ENCODE assay signal across 11 cellular contexts in the genomic region with DNA sequence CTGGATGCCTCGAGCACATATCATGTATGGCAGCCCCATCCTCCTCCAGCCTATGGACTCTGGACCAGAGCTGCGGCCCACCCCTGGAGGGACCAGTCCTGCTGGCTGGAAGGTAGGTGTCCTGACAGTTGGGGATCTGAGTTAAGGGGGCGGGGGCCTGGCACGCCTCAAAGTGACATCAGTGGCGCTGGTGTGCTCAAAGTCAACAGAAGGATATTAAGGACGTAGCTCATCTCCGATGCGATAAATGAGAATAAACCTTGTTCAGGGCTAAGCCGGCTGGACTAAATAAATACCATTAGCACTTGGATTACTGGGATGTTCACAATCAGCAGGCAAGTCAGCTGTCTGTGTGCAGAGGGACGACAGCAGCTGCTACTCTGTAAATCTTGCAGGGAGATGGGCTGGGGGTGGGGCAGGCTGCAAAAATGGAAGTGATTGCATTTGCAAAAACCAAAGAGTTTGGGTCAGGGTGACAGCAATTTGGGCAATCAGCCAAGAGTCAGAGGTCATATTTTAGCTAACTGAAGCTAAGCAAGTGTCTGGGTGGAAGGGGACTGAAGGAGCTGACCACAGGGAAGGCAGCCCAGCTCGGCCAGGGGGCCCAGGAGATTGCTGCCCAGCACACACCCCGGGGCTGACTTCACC.
DNase-seq lines count a peak whose midpoint lies in the region; ATAC-seq and TF ChIP-seq lines count a peak whose summit lies in the region.
"Had no signal": no experiment of that assay in that cellular context is flagged by ENCODE, and none has a peak within 500 bp of the region (broad histone marks: within the 10 kb centered on the region; RNA-seq: fewer than 3 reads in every experiment).

No MANE protein-coding gene starts in this region.

- peak overlapping the region; percentile 80 for H3K27ac ChIP-seq in psoas muscle
- H3K27ac ChIP-seq: prostate gland had no signal

- no peaks in the 10 kb centered on the region for H3K27me3 Mint-ChIP-seq in activated T-helper 17 cell treated with anti-CD3 and anti-CD28 coated beads, Interleukin-2, amount 50 U/mL, for 72 hours
- H3K27me3 Mint-ChIP-seq: stimulated activated memory B cell treated with anti-CD40 and anti-IgM and Interleukin-4, amounts not matched to agents 10 μg/mL and 1 μg/mL and 100 μg/mL, for 72 hours had no signal

- H3K27me3 ChIP-seq in psoas muscle (ENCODE audit: insufficient read depth in 3 of 3, low read length in 2 of 3): no peaks in the 10 kb centered on the region

- no peaks in the 10 kb centered on the region for H3K9me3 Mint-ChIP-seq in activated T-helper 17 cell treated with anti-CD3 and anti-CD28 coated beads, Interleukin-2, amount 50 U/mL, for 72 hours
- H3K9me3 Mint-ChIP-seq: stimulated activated memory B cell treated with anti-CD40 and anti-IgM and Interleukin-4, amounts not matched to agents 10 μg/mL and 1 μg/mL and 100 μg/mL, for 72 hours had no signal

- H3K4me1 Mint-ChIP-seq in activated T-helper 17 cell treated with anti-CD3 and anti-CD28 coated beads, Interleukin-2, amount 50 U/mL, for 72 hours: no peaks in the 10 kb centered on the region

- ATAC-seq in psoas muscle: peak in 3 of 4 donors; percentile 46 to 64 (median 60)
- ATAC-seq in activated T-helper 17 cell treated with anti-CD3 and anti-CD28 coated beads, Interleukin-2, amount 50 U/mL, for 72 hours (replicated peaks): no peak
- ATAC-seq: stimulated activated memory B cell treated with anti-CD40 and anti-IgM and Interleukin-4, amounts not matched to agents 10 μg/mL and 1 μg/mL and 100 μg/mL, for 72 hours had no signal

- no peaks in the 10 kb centered on the region for H3K9me3 ChIP-seq in psoas muscle
- H3K9me3 ChIP-seq: prostate gland had no signal

- DNase-seq in LHCN-M2 (ENCODE audit: low read depth) (peak; percentile 92), NCI-H774 (lab: John Stamatoyannopoulos, UW) (peak; percentile 31), globus pallidus (ENCODE audit: low spot score) (peak; percentile 72), psoas muscle (peak in 1 of 2 donors; percentile 73), EL (no peak), SW 1271 (lab: John Stamatoyannopoulos, UW) (no peak), hepatic stellate cell (ENCODE audit: low spot score) (no peak)
- DNase-seq: NCI-H2107 had no signal

- intact Hi-C loops in psoas muscle (cut with DNase I): no loop called here

- 27 to 36% (median 29%) methylated on average over 12 of the region's 12 CpGs for WGBS in psoas muscle, 3 donors

- no peaks in the 10 kb centered on the region for H3K36me3 Mint-ChIP-seq in activated T-helper 17 cell treated with anti-CD3 and anti-CD28 coated beads, Interleukin-2, amount 50 U/mL, for 72 hours (ENCODE audit: low read depth)
- H3K36me3 Mint-ChIP-seq: stimulated activated memory B cell treated with anti-CD40 and anti-IgM and Interleukin-4, amounts not matched to agents 10 μg/mL and 1 μg/mL and 100 μg/mL, for 72 hours had no signal

- H3K4me1 ChIP-seq in psoas muscle: peaks cover 47% of the 10 kb centered on the region

- no peak overlapping the region for H3K4me3 Mint-ChIP-seq in activated T-helper 17 cell treated with anti-CD3 and anti-CD28 coated beads, Interleukin-2, amount 50 U/mL, for 72 hours
- H3K4me3 Mint-ChIP-seq: stimulated activated memory B cell treated with anti-CD40 and anti-IgM and Interleukin-4, amounts not matched to agents 10 μg/mL and 1 μg/mL and 100 μg/mL, for 72 hours had no signal

- no peak for TF ChIP-seq CTCF in psoas muscle (IDR thresholded peaks at IDR 0.05)

- no peak overlapping the region for H3K27ac Mint-ChIP-seq in activated T-helper 17 cell treated with anti-CD3 and anti-CD28 coated beads, Interleukin-2, amount 50 U/mL, for 72 hours

- no peaks in the 10 kb centered on the region for H3K36me3 ChIP-seq in psoas muscle (ENCODE audit: insufficient read depth in 1 of 2, low read depth in 1 of 2)
- H3K36me3 ChIP-seq: prostate gland had no signal

- H3K4me3 ChIP-seq in psoas muscle: no peak overlapping the region
- H3K4me3 ChIP-seq: prostate gland had no signal

Comparison
In these comparisons a context has a peak if more than half of its experiments do, and no peak if none do; other contexts are left out.
1. DNase-seq: peak in LHCN-M2 (single experiment), NCI-H774 (single experiment) and globus pallidus (single experiment); none in EL (single experiment), SW 1271 (0 of 2) and hepatic stellate cell (single experiment).